ENCODE assay signal across 20 cellular contexts in genomic region chr13:41528021-41528420, GRCh38.
"Had no signal": no experiment of that assay in that cellular context is flagged by ENCODE, and none has a peak within 500 bp of the region (broad histone marks: within the 10 kb centered on the region; RNA-seq: fewer than 3 reads in every experiment).

No MANE protein-coding gene starts in this region.

- H3K27ac ChIP-seq: RWPE1 had no signal

- H3K9ac ChIP-seq: SK-N-SH had no signal

- DNase-seq: Karpas-422, KG1, MG63, NCI-H1092 treated with DMSO at 0.1 percent for 48 hours, NCI-H1436, NCI-H187, NCI-H2029, NCI-H2081 treated with DMSO at 0.1 percent for 48 hours, NCI-H2171 treated with DMSO at 0.1 percent for 48 hours, NCI-H345, NCI-H446 treated with DMSO at 0.1 percent for 48 hours, NCI-H510A treated with DMSO at 0.1 percent for 48 hours, NCI-H526, NCI-H774, PC-3, SHP77, SK-N-SH, SW 1271 had no signal

- H3K4me3 ChIP-seq: MG63 had no signal

- H3K36me3 ChIP-seq: MG63 had no signal

- H3K27me3 ChIP-seq: MG63 had no signal

- ATAC-seq: Panc1, PC-3 had no signal

- H3K4me2 ChIP-seq: SK-N-SH had no signal

- H3K9me3 ChIP-seq: MG63, SK-N-SH had no signal

- H3K9me2 ChIP-seq: SK-N-SH had no signal
